10 cellular contexts compared by ENCODE assay signal in genomic region chr5:394671-395155, GRCh38. TPM values are rescaled to one million over a fixed set of nuclear protein-coding genes. Genes with fewer than 3 reads are reported as not detected.
DNase-seq lines count a peak whose midpoint lies in the region; ATAC-seq and TF ChIP-seq lines count a peak whose summit lies in the region.
"Had no signal": no experiment of that assay in that cellular context is flagged by ENCODE, and none has a peak within 500 bp of the region (broad histone marks: within the 10 kb centered on the region; RNA-seq: fewer than 3 reads in every experiment).

No MANE protein-coding gene starts in this region.

- no peak overlapping the region for H3K4me3 Mint-ChIP-seq in activated CD4-positive, alpha-beta memory T cell treated with anti-CD3 and anti-CD28 coated beads, Interleukin-2, amount 10 ng/mL, durations not matched to agents 7 days and 5 days
- no peak overlapping the region for H3K4me3 Mint-ChIP-seq in activated CD4-positive, alpha-beta memory T cell treated with anti-CD3 and anti-CD28 coated beads for 36 hours
- peak overlapping the region; percentile 62 for H3K4me3 Mint-ChIP-seq in activated CD8-positive, alpha-beta T cell treated with anti-CD3 and anti-CD28 coated beads for 36 hours
- no peak overlapping the region for H3K4me3 Mint-ChIP-seq in stimulated activated memory B cell treated with anti-CD40 and anti-IgM and Interleukin-4, amounts not matched to agents 10 μg/mL and 1 μg/mL and 100 μg/mL, for 72 hours
- no peak overlapping the region for H3K4me3 Mint-ChIP-seq in T-helper 17 cell

- CTCF ChIA-PET in activated CD4-positive, alpha-beta memory T cell treated with anti-CD3 and anti-CD28 coated beads, Interleukin-2, amount 10 ng/mL, durations not matched to agents 7 days and 5 days (lab: Charles Lee) = no interaction called here
- CTCF ChIA-PET in activated CD4-positive, alpha-beta memory T cell treated with anti-CD3 and anti-CD28 coated beads for 36 hours (lab: Charles Lee) = no interaction called here
- CTCF ChIA-PET in activated CD8-positive, alpha-beta T cell treated with anti-CD3 and anti-CD28 coated beads for 36 hours (lab: Charles Lee) = interaction anchor here (0.9 kb wide), 1 partner anchor 78 kb away, joined by 3 read pairs; no protein-coding TSS in a partner anchor
- CTCF ChIA-PET in GM10248 (lab: Yijun Ruan, JAX) = interaction anchor here (0.9 to 1.4 kb wide), 3 partner anchors 26 to 78 kb away, joined by 3 read pairs; no protein-coding TSS in a partner anchor

- no peaks in the 10 kb centered on the region for H3K9me3 Mint-ChIP-seq in activated CD4-positive, alpha-beta memory T cell treated with anti-CD3 and anti-CD28 coated beads, Interleukin-2, amount 10 ng/mL, durations not matched to agents 7 days and 5 days
- H3K9me3 Mint-ChIP-seq in activated CD4-positive, alpha-beta memory T cell treated with anti-CD3 and anti-CD28 coated beads for 36 hours = no peaks in the 10 kb centered on the region
- no peaks in the 10 kb centered on the region for H3K9me3 Mint-ChIP-seq in activated CD8-positive, alpha-beta T cell treated with anti-CD3 and anti-CD28 coated beads for 36 hours
- peaks cover 5% of the 10 kb centered on the region for H3K9me3 Mint-ChIP-seq in stimulated activated memory B cell treated with anti-CD40 and anti-IgM and Interleukin-4, amounts not matched to agents 10 μg/mL and 1 μg/mL and 100 μg/mL, for 72 hours

- POLR2A ChIA-PET in activated CD4-positive, alpha-beta memory T cell treated with anti-CD3 and anti-CD28 coated beads, Interleukin-2, amount 10 ng/mL, durations not matched to agents 7 days and 5 days (lab: Charles Lee) = interaction anchor here (0.7 to 2.6 kb wide), 4 partner anchors 22 to 74 kb away, joined by 3 to 25 read pairs (median 3); no protein-coding TSS in a partner anchor
- POLR2A ChIA-PET in activated CD4-positive, alpha-beta memory T cell treated with anti-CD3 and anti-CD28 coated beads for 36 hours (lab: Charles Lee) = no interaction called here
- POLR2A ChIA-PET in activated CD8-positive, alpha-beta T cell treated with anti-CD3 and anti-CD28 coated beads for 36 hours (lab: Charles Lee) = interaction anchor here (2.7 to 5.2 kb wide), 2 partner anchors 16 to 21 kb away, joined by 14 to 53 read pairs; no protein-coding TSS in a partner anchor
- POLR2A ChIA-PET in GM10248 (lab: Yijun Ruan, JAX) = interaction anchor here (0.9 kb wide), 1 partner anchor 30 kb away, joined by 3 read pairs; no protein-coding TSS in a partner anchor

- ATAC-seq in activated CD8-positive, alpha-beta T cell treated with anti-CD3 and anti-CD28 coated beads for 36 hours = no peak
- no peak for ATAC-seq in stimulated activated memory B cell treated with anti-CD40 and anti-IgM and Interleukin-4, amounts not matched to agents 10 μg/mL and 1 μg/mL and 100 μg/mL, for 72 hours
- no peak for ATAC-seq in T-helper 17 cell

- peaks cover 2% of the 10 kb centered on the region for H3K36me3 Mint-ChIP-seq in activated CD4-positive, alpha-beta memory T cell treated with anti-CD3 and anti-CD28 coated beads, Interleukin-2, amount 10 ng/mL, durations not matched to agents 7 days and 5 days (ENCODE audit: low read depth)
- H3K36me3 Mint-ChIP-seq in activated CD4-positive, alpha-beta memory T cell treated with anti-CD3 and anti-CD28 coated beads for 36 hours = peaks cover 6% of the 10 kb centered on the region
- H3K36me3 Mint-ChIP-seq in activated CD8-positive, alpha-beta T cell treated with anti-CD3 and anti-CD28 coated beads for 36 hours (ENCODE audit: low read depth) = peaks cover 29% of the 10 kb centered on the region
- peaks cover 55% of the 10 kb centered on the region for H3K36me3 Mint-ChIP-seq in stimulated activated memory B cell treated with anti-CD40 and anti-IgM and Interleukin-4, amounts not matched to agents 10 μg/mL and 1 μg/mL and 100 μg/mL, for 72 hours
- H3K36me3 Mint-ChIP-seq in T-helper 17 cell (ENCODE audit: low read depth) = no peaks in the 10 kb centered on the region

- TF ChIP-seq CTCF in activated CD8-positive, alpha-beta T cell treated with anti-CD3 and anti-CD28 coated beads for 36 hours (IDR thresholded peaks at IDR 0.05) = no peak
- no peak for TF ChIP-seq CTCF in GM10248 (IDR thresholded peaks at IDR 0.05; ENCODE audit: control extremely low read depth, extremely low read depth, low read depth, missing control alignments)

- no peaks in the 10 kb centered on the region for H3K9me3 ChIP-seq in T-helper 17 cell (ENCODE audit: control insufficient read depth, low read length, poor library complexity, severe bottlenecking)
- H3K9me3 ChIP-seq: thoracic aorta had no signal

- DNase-seq in activated CD4-positive, alpha-beta memory T cell treated with anti-CD3 and anti-CD28 coated beads, Interleukin-2, amount 10 ng/mL, durations not matched to agents 7 days and 5 days = peak; percentile 15
- DNase-seq in activated CD4-positive, alpha-beta memory T cell treated with anti-CD3 and anti-CD28 coated beads for 36 hours = no peak
- DNase-seq in activated CD8-positive, alpha-beta T cell treated with anti-CD3 and anti-CD28 coated beads for 36 hours = no peak
- peak; percentile 10 for DNase-seq in iPS-NIHi7 (ENCODE audit: extremely low spot score)
- DNase-seq in central memory CD4-positive, alpha-beta T cell = no peak
- DNase-seq in GM10248 (ENCODE audit: extremely low spot score) = no peak
- DNase-seq in T-helper 17 cell = no peak
- DNase-seq: activated gamma-delta T cell had no signal

- peaks cover 2% of the 10 kb centered on the region for H3K27me3 Mint-ChIP-seq in activated CD4-positive, alpha-beta memory T cell treated with anti-CD3 and anti-CD28 coated beads, Interleukin-2, amount 10 ng/mL, durations not matched to agents 7 days and 5 days
- H3K27me3 Mint-ChIP-seq in activated CD4-positive, alpha-beta memory T cell treated with anti-CD3 and anti-CD28 coated beads for 36 hours = peaks cover 2% of the 10 kb centered on the region
- H3K27me3 Mint-ChIP-seq in activated CD8-positive, alpha-beta T cell treated with anti-CD3 and anti-CD28 coated beads for 36 hours = no peaks in the 10 kb centered on the region
- H3K27me3 Mint-ChIP-seq in stimulated activated memory B cell treated with anti-CD40 and anti-IgM and Interleukin-4, amounts not matched to agents 10 μg/mL and 1 μg/mL and 100 μg/mL, for 72 hours = peaks cover 14% of the 10 kb centered on the region
- peaks cover under 1% of the 10 kb centered on the region for H3K27me3 Mint-ChIP-seq in T-helper 17 cell

- H3K27ac Mint-ChIP-seq in activated CD4-positive, alpha-beta memory T cell treated with anti-CD3 and anti-CD28 coated beads, Interleukin-2, amount 10 ng/mL, durations not matched to agents 7 days and 5 days = peak overlapping the region; percentile 5
- H3K27ac Mint-ChIP-seq in activated CD4-positive, alpha-beta memory T cell treated with anti-CD3 and anti-CD28 coated beads for 36 hours = no peak overlapping the region
- H3K27ac Mint-ChIP-seq in activated CD8-positive, alpha-beta T cell treated with anti-CD3 and anti-CD28 coated beads for 36 hours = peak overlapping the region; percentile 72
- H3K27ac Mint-ChIP-seq in stimulated activated memory B cell treated with anti-CD40 and anti-IgM and Interleukin-4, amounts not matched to agents 10 μg/mL and 1 μg/mL and 100 μg/mL, for 72 hours = peak overlapping the region; percentile 84
- no peak overlapping the region for H3K27ac Mint-ChIP-seq in T-helper 17 cell

- intact Hi-C loops in activated CD4-positive, alpha-beta memory T cell treated with anti-CD3 and anti-CD28 coated beads for 36 hours (cut with micrococcal nuclease) = no loop called here
- intact Hi-C loops in activated CD8-positive, alpha-beta T cell treated with anti-CD3 and anti-CD28 coated beads for 36 hours (cut with micrococcal nuclease) = loop anchor here (10.0 kb wide), 1 partner anchor 50 kb away; no protein-coding TSS in a partner anchor

- H3K4me1 Mint-ChIP-seq in activated CD4-positive, alpha-beta memory T cell treated with anti-CD3 and anti-CD28 coated beads, Interleukin-2, amount 10 ng/mL, durations not matched to agents 7 days and 5 days = peaks cover 43% of the 10 kb centered on the region
- peaks cover 31% of the 10 kb centered on the region for H3K4me1 Mint-ChIP-seq in activated CD4-positive, alpha-beta memory T cell treated with anti-CD3 and anti-CD28 coated beads for 36 hours (ENCODE audit: low read depth)
- H3K4me1 Mint-ChIP-seq in activated CD8-positive, alpha-beta T cell treated with anti-CD3 and anti-CD28 coated beads for 36 hours (ENCODE audit: low read depth) = peaks cover 40% of the 10 kb centered on the region
- H3K4me1 Mint-ChIP-seq in stimulated activated memory B cell treated with anti-CD40 and anti-IgM and Interleukin-4, amounts not matched to agents 10 μg/mL and 1 μg/mL and 100 μg/mL, for 72 hours = peaks cover 51% of the 10 kb centered on the region
- peaks cover 18% of the 10 kb centered on the region for H3K4me1 Mint-ChIP-seq in T-helper 17 cell

RNA-seq across cellular contexts. Expression of gene EXOC3, which starts 48.3 kb away (rescaled TPM):
- 10 to 100 TPM; 67.7 to 68.8 TPM for total RNA-seq in activated CD4-positive, alpha-beta memory T cell treated with anti-CD3 and anti-CD28 coated beads, Interleukin-2, amount 10 ng/mL, durations not matched to agents 7 days and 5 days
- 10 to 100 TPM; 49.9 to 54.5 TPM for total RNA-seq in activated CD4-positive, alpha-beta memory T cell treated with anti-CD3 and anti-CD28 coated beads for 36 hours
- total RNA-seq in activated CD8-positive, alpha-beta T cell treated with anti-CD3 and anti-CD28 coated beads for 36 hours = 10 to 100 TPM; 65.9 to 67.6 TPM
- 10 to 100 TPM; 71.3 to 86.3 TPM for total RNA-seq in T-helper 17 cell

Comparison
In these comparisons a context has a peak if more than half of its experiments do, and no peak if none do; other contexts are left out.
1. DNase-seq: peak in activated CD4-positive, alpha-beta memory T cell treated with anti-CD3 and anti-CD28 coated beads, Interleukin-2, amount 10 ng/mL, durations not matched to agents 7 days and 5 days (single experiment) and iPS-NIHi7 (single experiment); none in activated CD4-positive, alpha-beta memory T cell treated with anti-CD3 and anti-CD28 coated beads for 36 hours (single experiment), activated CD8-positive, alpha-beta T cell treated with anti-CD3 and anti-CD28 coated beads for 36 hours (single experiment), central memory CD4-positive, alpha-beta T cell (single experiment), GM10248 (single experiment) and T-helper 17 cell (0 of 3).
2. H3K27ac Mint-ChIP-seq: peak in activated CD4-positive, alpha-beta memory T cell treated with anti-CD3 and anti-CD28 coated beads, Interleukin-2, amount 10 ng/mL, durations not matched to agents 7 days and 5 days (single experiment), activated CD8-positive, alpha-beta T cell treated with anti-CD3 and anti-CD28 coated beads for 36 hours (single experiment) and stimulated activated memory B cell treated with anti-CD40 and anti-IgM and Interleukin-4, amounts not matched to agents 10 μg/mL and 1 μg/mL and 100 μg/mL, for 72 hours (single experiment); none in activated CD4-positive, alpha-beta memory T cell treated with anti-CD3 and anti-CD28 coated beads for 36 hours (single experiment) and T-helper 17 cell (single experiment).
3. CTCF ChIA-PET loops: an anchor here in activated CD8-positive, alpha-beta T cell treated with anti-CD3 and anti-CD28 coated beads for 36 hours (0.9 kb wide) and GM10248 (0.9 to 1.4 kb wide); none called in activated CD4-positive, alpha-beta memory T cell treated with anti-CD3 and anti-CD28 coated beads, Interleukin-2, amount 10 ng/mL, durations not matched to agents 7 days and 5 days and activated CD4-positive, alpha-beta memory T cell treated with anti-CD3 and anti-CD28 coated beads for 36 hours.